Comparison of ENCODE assay signal across 20 cellular contexts in the genomic region with DNA sequence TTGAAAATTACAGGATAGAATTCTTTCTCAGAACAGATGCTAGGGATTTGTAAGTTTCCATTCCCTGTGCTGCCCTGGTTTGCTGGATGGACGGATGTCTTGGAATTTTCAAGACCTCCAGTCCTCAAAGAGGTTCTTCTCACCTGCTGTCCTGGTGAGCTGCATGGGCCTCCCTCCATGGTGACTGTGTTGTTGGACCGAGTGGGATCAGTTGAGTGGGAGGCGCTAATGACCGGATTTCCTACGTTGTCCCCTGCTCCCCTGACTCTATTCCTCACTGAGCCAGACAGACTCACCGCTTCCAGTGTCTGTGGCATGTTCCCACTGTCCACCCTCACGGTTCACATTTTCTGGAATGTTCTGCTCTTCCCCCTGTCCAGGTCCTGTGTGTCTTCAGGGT.
A peak's percentile ranks its signal among the peaks of the same experiment; 100 is the strongest.
DNase-seq lines count a peak whose midpoint lies in the region; FAIRE-seq and TF ChIP-seq lines count a peak whose summit lies in the region.
"Had no signal": no experiment of that assay in that cellular context is flagged by ENCODE, and none has a peak within 500 bp of the region (broad histone marks: within the 10 kb centered on the region; RNA-seq: fewer than 3 reads in every experiment).

No MANE protein-coding gene starts in this region.

- H3K79me1 ChIP-seq in neuronal stem cell (ENCODE audit: low read depth, low read length): no peaks in the 10 kb centered on the region

- H3K27me3 ChIP-seq in neuronal stem cell (ENCODE audit: control insufficient read depth in 3 of 3, insufficient read depth in 3 of 3, low read depth in 1 of 3, low read length in 3 of 3): peaks cover 0 to 41% (median 0%) of the 10 kb centered on the region in 3 experiments
- H3K27me3 ChIP-seq: BE2C had no signal

- no peak overlapping the region for H4K91ac ChIP-seq in neuronal stem cell (ENCODE audit: low read depth, low read length, poor library complexity)

- FAIRE-seq in frontal cortex (lab: Jason Lieb, UNC): no peak
- FAIRE-seq: A204.1, GM12892, GM18507, HepG2 had no signal

- no peak for TF ChIP-seq CTCF in HEK293 (tag by site-specific recombination; IDR thresholded peaks at IDR 0.05)
- TF ChIP-seq CTCF in endothelial cell (IDR thresholded peaks at IDR 0.05; ENCODE audit: unreplicated experiment): no peak

- no peak overlapping the region for H2BK15ac ChIP-seq in neuronal stem cell (ENCODE audit: low read length)

- CTCF ChIA-PET in HEK293 (lab: Yijun Ruan, JAX): interaction anchor here (0.5 to 1.2 kb wide), 4 partner anchors 10 to 534 kb away, joined by 3 to 4 read pairs (median 3); no protein-coding TSS in a partner anchor

- peak overlapping the region; percentile 52 for H3K18ac ChIP-seq in neuronal stem cell (ENCODE audit: low read length)

- H2BK120ac ChIP-seq in neuronal stem cell (ENCODE audit: low read depth, low read length): no peak overlapping the region

- no peak overlapping the region for H2BK12ac ChIP-seq in neuronal stem cell (ENCODE audit: low read length)

- H2AK5ac ChIP-seq in neuronal stem cell (ENCODE audit: low read depth, low read length): no peak overlapping the region

- H3K9me3 Mint-ChIP-seq in endothelial cell (ENCODE audit: unreplicated experiment): no peaks in the 10 kb centered on the region
- H3K9me3 Mint-ChIP-seq: CD4-positive, alpha-beta memory T cell; HFFc6; IgD-negative memory B cell had no signal

- H3K14ac ChIP-seq in neuronal stem cell (ENCODE audit: low read length): peak overlapping the region; percentile 4

- H3K36me3 Mint-ChIP-seq in endothelial cell (ENCODE audit: low read depth, unreplicated experiment): peaks cover 8% of the 10 kb centered on the region
- H3K36me3 Mint-ChIP-seq: CD14-positive monocyte; CD4-positive, alpha-beta memory T cell; IgD-negative memory B cell had no signal

- H2BK5ac ChIP-seq in neuronal stem cell (ENCODE audit: low read length): no peak overlapping the region

- no peaks in the 10 kb centered on the region for H3K36me3 ChIP-seq in HEK293 (ENCODE audit: control insufficient read depth in 2 of 2, insufficient read depth in 1 of 2, low read length in 2 of 2)
- H3K36me3 ChIP-seq in neuronal stem cell (replicated peaks in 1 of 2; ENCODE audit: control insufficient read depth in 2 of 2, insufficient read depth in 2 of 2, low read length in 2 of 2): no peaks in the 10 kb centered on the region
- H3K36me3 ChIP-seq: BE2C had no signal

- H3K9me3 ChIP-seq in HEK293 (ENCODE audit: control insufficient read depth, insufficient read depth, low read depth, low read length) (no peaks in the 10 kb centered on the region), neuronal stem cell (replicated peaks in 1 of 2; ENCODE audit: control insufficient read depth in 2 of 2, insufficient read depth in 1 of 2, low read depth in 1 of 2, low read length in 2 of 2) (no peaks in the 10 kb centered on the region)
- H3K9me3 ChIP-seq: BE2C had no signal

- no CpG with 5 or more reads among the region's 7 CpGs for WGBS in neuronal stem cell (ENCODE audit: extremely low coverage in 2 of 2, insufficient read length in 2 of 2, insufficient replicate concordance in 1 of 2), 2 donors

- POLR2A ChIA-PET in HEK293 (lab: Yijun Ruan, JAX): no interaction called here

- no peak overlapping the region for H3K4ac ChIP-seq in neuronal stem cell (ENCODE audit: low read length)

- H2AFZ ChIP-seq in neuronal stem cell (ENCODE audit: low read length): no peak overlapping the region
- H2AFZ ChIP-seq: GM23248 had no signal

- DNase-seq in endothelial cell (ENCODE audit: low spot score) (no peak), neuronal stem cell (ENCODE audit: low spot score) (no peak), frontal cortex (ENCODE audit: low spot score in 2 of 2) (no peak), islet precursor cell (no peak)
- DNase-seq in activated T-cell treated with anti-CD3 and anti-CD28 coated beads, Interleukin-2, amount 50 U/mL, for 48 hours: no peak
- DNase-seq: ACHN; BE2C; CD4-positive, alpha-beta memory T cell; DMS153; DMS79; GM23248; HCEC 1CT; HFFc6 had no signal

- H3K4me2 ChIP-seq in neuronal stem cell (ENCODE audit: insufficient read depth, low read length, poor library complexity, severe bottlenecking): no peak overlapping the region

- peaks cover 13% of the 10 kb centered on the region for H3K27me3 Mint-ChIP-seq in endothelial cell (ENCODE audit: unreplicated experiment)

- no peak overlapping the region for H3K9ac ChIP-seq in neuronal stem cell (ENCODE audit: low read depth, low read length, poor library complexity)
- H3K9ac ChIP-seq: GM23248 had no signal

- H3K4me3 ChIP-seq in HEK293 (ENCODE audit: low read depth, low read length) (no peak overlapping the region), neuronal stem cell (ENCODE audit: low read length in 2 of 2) (no peak overlapping the region)
- H3K4me3 ChIP-seq: GM23248 had no signal

- H3K4me1 ChIP-seq in HEK293 (ENCODE audit: control insufficient read depth, insufficient read depth, low read length): no peaks in the 10 kb centered on the region
- no peaks in the 10 kb centered on the region for H3K4me1 ChIP-seq in neuronal stem cell (ENCODE audit: control insufficient read depth in 2 of 2, insufficient read depth in 1 of 2, low read depth in 1 of 2, low read length in 2 of 2)
- H3K4me1 ChIP-seq: BE2C had no signal

- H3K27ac ChIP-seq in HEK293 (ENCODE audit: extremely low read depth, low read depth, low read length) (no peak overlapping the region), neuronal stem cell (replicated peaks; ENCODE audit: low read length) (no peak overlapping the region)
- H3K27ac ChIP-seq: GM23248 had no signal

- peak overlapping the region; percentile 94 for H3K27ac Mint-ChIP-seq in endothelial cell (ENCODE audit: unreplicated experiment)
- H3K27ac Mint-ChIP-seq: CD14-positive monocyte, HFFc6, IgD-negative memory B cell had no signal

- H3K4me1 Mint-ChIP-seq in endothelial cell (ENCODE audit: unreplicated experiment): peaks cover 64% of the 10 kb centered on the region
- H3K4me1 Mint-ChIP-seq: CD14-positive monocyte; CD4-positive, alpha-beta memory T cell; IgD-negative memory B cell had no signal

- H3K23ac ChIP-seq in neuronal stem cell (ENCODE audit: low read depth, low read length, poor library complexity): peak overlapping the region; percentile 34

- no peak overlapping the region for H3K4me3 Mint-ChIP-seq in endothelial cell (ENCODE audit: unreplicated experiment)
- H3K4me3 Mint-ChIP-seq: CD14-positive monocyte; CD4-positive, alpha-beta memory T cell; HFFc6; IgD-negative memory B cell had no signal

- no peak overlapping the region for H4K8ac ChIP-seq in neuronal stem cell (ENCODE audit: low read depth, low read length)

TF ChIP-seq in HEK293, 187 proteins besides CTCF, POLR2A, EP300 and RAD21:
- TF ChIP-seq ZBTB44 (tag by site-specific recombination; IDR thresholded peaks at IDR 0.05) (no peak), ZFHX2 (tag by site-specific recombination; conservative IDR thresholded peaks at IDR 0.05) (0 out of 2 replicates have a peak, but pooled peaks have one; percentile 16)
